18 cellular contexts compared by ENCODE assay signal in genomic region chr1:22778842-22779520, GRCh38.
DNase-seq lines count a peak whose midpoint lies in the region; ATAC-seq and TF ChIP-seq lines count a peak whose summit lies in the region.
"Had no signal": no experiment of that assay in that cellular context is flagged by ENCODE, and none has a peak within 500 bp of the region (broad histone marks: within the 10 kb centered on the region; RNA-seq: fewer than 3 reads in every experiment).

No MANE protein-coding gene starts in this region.

- H3K9me3 ChIP-seq in Karpas-422 (ENCODE audit: low read length) (no peaks in the 10 kb centered on the region), endodermal cell (ENCODE audit: control insufficient read depth, low read length) (no peaks in the 10 kb centered on the region), left lung (no peaks in the 10 kb centered on the region)
- H3K9me3 ChIP-seq: Caco-2, right lobe of liver had no signal

- peaks cover 6% of the 10 kb centered on the region for H3K27me3 Mint-ChIP-seq in endodermal cell (ENCODE audit: insufficient read depth)
- peaks cover 40% of the 10 kb centered on the region for H3K27me3 Mint-ChIP-seq in activated naive CD4-positive, alpha-beta T cell treated with anti-CD3 and anti-CD28 coated beads, Interleukin-2, amount 10 ng/mL, durations not matched to agents 7 days and 5 days

- no peaks in the 10 kb centered on the region for H4K20me1 ChIP-seq in Karpas-422 (ENCODE audit: insufficient read depth, low read depth, low read length)

- H3K36me3 Mint-ChIP-seq in endodermal cell (ENCODE audit: low read depth) = no peaks in the 10 kb centered on the region
- no peaks in the 10 kb centered on the region for H3K36me3 Mint-ChIP-seq in activated naive CD4-positive, alpha-beta T cell treated with anti-CD3 and anti-CD28 coated beads, Interleukin-2, amount 10 ng/mL, durations not matched to agents 7 days and 5 days

- H3K4me2 ChIP-seq in Karpas-422 (ENCODE audit: low read depth, low read length, poor library complexity, severe bottlenecking) = peak overlapping the region; percentile 52

- DNase-seq in Karpas-422 (no peak), endodermal cell (no peak), left lung (no peak), putamen (ENCODE audit: low spot score) (peak; percentile 68), SK-N-DZ (ENCODE audit: low spot score) (no peak), coronary artery (ENCODE audit: low spot score) (no peak)
- no peak for DNase-seq in activated naive CD4-positive, alpha-beta T cell treated with anti-CD3 and anti-CD28 coated beads, Interleukin-2, amount 10 ng/mL, durations not matched to agents 7 days and 5 days
- DNase-seq: activated effector memory CD4-positive, alpha-beta T cell treated with anti-CD3 and anti-CD28 coated beads, Interleukin-2, amount 50 U/mL, for 16 hours; Caco-2; foreskin keratinocyte; GF-D8; KG1; NCI-H1436 treated with DMSO at 0.1 percent for 48 hours; right lobe of liver; stimulated activated CD4-positive, alpha-beta T cell treated with anti-CD3 and anti-CD28 coated beads, Interleukin-4, amount 100 ng/mL, for 1 hour; SW 1271 had no signal

- H3K27me3 ChIP-seq in Karpas-422 (ENCODE audit: low read length) (no peaks in the 10 kb centered on the region), endodermal cell (ENCODE audit: control insufficient read depth, insufficient read depth, low read length, poor library complexity, severe bottlenecking) (no peaks in the 10 kb centered on the region), left lung (peaks cover 0 to 36% of the 10 kb centered on the region in 2 donors)
- H3K27me3 ChIP-seq: right lobe of liver had no signal

- H3K27ac Mint-ChIP-seq in endodermal cell = no peak overlapping the region
- H3K27ac Mint-ChIP-seq in activated naive CD4-positive, alpha-beta T cell treated with anti-CD3 and anti-CD28 coated beads, Interleukin-2, amount 10 ng/mL, durations not matched to agents 7 days and 5 days = no peak overlapping the region

- H3K4me3 ChIP-seq in Karpas-422 (ENCODE audit: low read length) (peak overlapping the region; percentile 17; the same call in 1 of the 2 replicates), endodermal cell (ENCODE audit: low read length) (no peak overlapping the region), left lung (no peak overlapping the region), coronary artery (no peak overlapping the region)
- H3K4me3 ChIP-seq: right lobe of liver had no signal

- H3K9me3 Mint-ChIP-seq in endodermal cell = no peaks in the 10 kb centered on the region
- no peaks in the 10 kb centered on the region for H3K9me3 Mint-ChIP-seq in activated naive CD4-positive, alpha-beta T cell treated with anti-CD3 and anti-CD28 coated beads, Interleukin-2, amount 10 ng/mL, durations not matched to agents 7 days and 5 days

- H2AFZ ChIP-seq in Karpas-422 (ENCODE audit: low read length) = no peak overlapping the region

- H3K36me3 ChIP-seq in Karpas-422 (ENCODE audit: insufficient read depth, low read length) (no peaks in the 10 kb centered on the region), endodermal cell (ENCODE audit: control insufficient read depth, insufficient read depth, low read length) (no peaks in the 10 kb centered on the region), left lung (no peaks in the 10 kb centered on the region)
- H3K36me3 ChIP-seq: right lobe of liver had no signal

- H3K4me1 Mint-ChIP-seq in endodermal cell = peaks cover 9% of the 10 kb centered on the region
- H3K4me1 Mint-ChIP-seq in activated naive CD4-positive, alpha-beta T cell treated with anti-CD3 and anti-CD28 coated beads, Interleukin-2, amount 10 ng/mL, durations not matched to agents 7 days and 5 days = no peaks in the 10 kb centered on the region

- TF ChIP-seq CTCF in endodermal cell (conservative IDR thresholded peaks at IDR 0.05) (no peak), left lung (IDR thresholded peaks at IDR 0.05) (no peak), coronary artery (IDR thresholded peaks at IDR 0.05) (no peak)

- peaks cover 62% of the 10 kb centered on the region for H3K4me1 ChIP-seq in Karpas-422 (ENCODE audit: low read length)
- H3K4me1 ChIP-seq in endodermal cell (ENCODE audit: control insufficient read depth, insufficient read depth, low read length) = no peaks in the 10 kb centered on the region
- H3K4me1 ChIP-seq in left lung = peaks cover 0 to 12% of the 10 kb centered on the region in 2 donors
- H3K4me1 ChIP-seq: Caco-2, foreskin keratinocyte, right lobe of liver had no signal

- no peak overlapping the region for H3K4me3 Mint-ChIP-seq in endodermal cell
- no peak overlapping the region for H3K4me3 Mint-ChIP-seq in activated naive CD4-positive, alpha-beta T cell treated with anti-CD3 and anti-CD28 coated beads, Interleukin-2, amount 10 ng/mL, durations not matched to agents 7 days and 5 days

- H3K9ac ChIP-seq in Karpas-422 (ENCODE audit: low read length) = peak overlapping the region; percentile 48
- H3K9ac ChIP-seq in endodermal cell (ENCODE audit: extremely low read depth, low read length, poor library complexity, severe bottlenecking) = no peak overlapping the region

- WGBS in endodermal cell (ENCODE audit: insufficient coverage in 1 of 2, insufficient read length in 1 of 2), 2 experiments = 80 to 85% methylated on average over 7 to 9 of the region's 9 CpGs

- no peaks in the 10 kb centered on the region for H3K79me2 ChIP-seq in Karpas-422 (ENCODE audit: low read length)

- no peaks in the 10 kb centered on the region for H3K9me2 ChIP-seq in Karpas-422 (replicated peaks; ENCODE audit: insufficient read depth, low read length)

- ATAC-seq in left lung = peak; percentile 16
- ATAC-seq in GM18498 (IDR thresholded peaks at IDR 0.05; ENCODE audit: unreplicated experiment) = no peak
- ATAC-seq: foreskin keratinocyte, Panc1, right lobe of liver had no signal

- intact Hi-C loops in left lung (cut with DNase I) = no loop called here

- H3K27ac ChIP-seq in Karpas-422 (ENCODE audit: low read length) = peak overlapping the region; percentile 64
- H3K27ac ChIP-seq in endodermal cell (ENCODE audit: low read depth, low read length) = peak overlapping the region; percentile 48
- no peak overlapping the region for H3K27ac ChIP-seq in left lung
- no peak overlapping the region for H3K27ac ChIP-seq in coronary artery
- H3K27ac ChIP-seq: foreskin keratinocyte, right lobe of liver had no signal

- CTCF ChIA-PET in activated naive CD4-positive, alpha-beta T cell treated with anti-CD3 and anti-CD28 coated beads, Interleukin-2, amount 10 ng/mL, durations not matched to agents 7 days and 5 days (lab: Charles Lee) = interaction anchor here (0.6 kb wide), 1 partner anchor 345 kb away, joined by 3 read pairs; no protein-coding TSS in a partner anchor

Comparison
In these comparisons a context has a peak if more than half of its experiments do, and no peak if none do; other contexts are left out.
1. H3K27ac ChIP-seq: peak in Karpas-422 (single experiment) and endodermal cell (single experiment); none in left lung (0 of 2) and coronary artery (0 of 2).